21 cellular contexts compared by ENCODE assay signal in the genomic region with DNA sequence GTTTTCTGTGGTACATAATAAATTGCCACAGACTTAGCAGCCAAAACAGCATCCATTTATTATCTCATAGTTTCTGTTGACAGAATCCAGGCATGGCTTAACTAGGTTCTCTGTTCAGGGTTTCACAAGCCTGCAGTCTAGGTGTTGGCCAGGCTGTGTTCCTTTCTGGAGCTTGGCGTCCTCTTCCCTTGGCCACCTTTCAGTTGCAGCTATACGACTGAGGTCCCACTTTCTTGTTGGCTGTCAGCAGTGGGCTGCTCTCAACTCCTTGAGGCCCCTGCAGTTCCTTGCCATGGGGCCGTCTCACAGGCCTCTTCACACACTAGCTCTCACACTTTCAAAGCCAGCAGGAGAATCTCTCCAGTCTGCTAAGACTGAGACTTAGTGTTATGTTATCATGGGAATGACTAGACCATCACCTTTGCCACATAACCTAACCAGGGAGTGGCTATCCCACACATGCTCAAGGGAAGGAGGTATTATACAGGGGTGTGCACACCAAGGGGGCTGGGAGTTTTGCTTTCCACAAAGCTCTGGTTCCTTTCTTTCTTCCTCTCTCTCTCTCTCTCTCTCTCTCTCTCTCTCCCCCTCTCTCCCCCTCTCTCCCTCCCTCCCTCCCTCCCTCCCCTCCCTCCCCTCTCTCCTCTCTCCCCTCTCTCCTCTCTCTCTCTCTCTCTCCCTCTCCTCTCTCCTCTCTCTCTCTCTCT. TPM values are rescaled to one million over a fixed set of nuclear protein-coding genes. Genes with fewer than 3 reads are reported as not detected.
A peak's percentile ranks its signal among the peaks of the same experiment; 100 is the strongest.
DNase-seq lines count a peak whose midpoint lies in the region; ATAC-seq, FAIRE-seq and TF ChIP-seq lines count a peak whose summit lies in the region.
"Had no signal": no experiment of that assay in that cellular context is flagged by ENCODE, and none has a peak within 500 bp of the region (broad histone marks: within the 10 kb centered on the region; RNA-seq: fewer than 3 reads in every experiment).

No MANE protein-coding gene starts in this region.

- TF ChIP-seq RAD21 in HepG2 (CRISPR knock-in tag; IDR thresholded peaks at IDR 0.05), result no peak
- no peak for TF ChIP-seq RAD21 in K562 (CRISPR knock-in tag; conservative IDR thresholded peaks at IDR 0.05 in 1 of 2, IDR thresholded peaks at IDR 0.05 in 1 of 2)

- no peaks in the 10 kb centered on the region for H3K79me2 ChIP-seq in HepG2 (ENCODE audit: insufficient read depth, low read length)
- no peaks in the 10 kb centered on the region for H3K79me2 ChIP-seq in K562 (ENCODE audit: control insufficient read depth, insufficient read depth, low read length)

- H3K9ac ChIP-seq in HepG2 (ENCODE audit: insufficient read depth, low read depth, low read length) (no peak overlapping the region), K562 (ENCODE audit: insufficient read depth in 1 of 2, low read depth in 2 of 2, low read length in 2 of 2) (no peak overlapping the region)
- H3K9ac ChIP-seq: BLaER1 treated with 17β-estradiol and CSF1 and Interleukin-3, amounts not matched to agents 10 nM and 100 nM had no signal

- CTCF ChIA-PET in HepG2 (lab: Yijun Ruan, JAX; ENCODE audit: low intra/inter-chr PET ratio, low total read pairs), result no interaction called here
- CTCF ChIA-PET in K562 (lab: Yijun Ruan, JAX; ENCODE audit: low intra/inter-chr PET ratio), result no interaction called here

- H3K36me3 ChIP-seq in HepG2 (replicated peaks in 1 of 2; ENCODE audit: control insufficient read depth in 1 of 2, insufficient read depth in 2 of 2, low read length in 2 of 2) (peaks cover 20 to 74% of the 10 kb centered on the region in 2 experiments; a peak in 4 of 5 replicates), right lobe of liver (peaks cover 11 to 93% (median 57%) of the 10 kb centered on the region in 4 donors), K562 (ENCODE audit: control insufficient read depth, insufficient read depth, low read length) (peaks cover 89% of the 10 kb centered on the region), mucosa of descending colon (ENCODE audit: low read depth) (peaks cover 19% of the 10 kb centered on the region)

- no peaks in the 10 kb centered on the region for H4K20me1 ChIP-seq in HepG2 (ENCODE audit: insufficient read depth, low read length)
- H4K20me1 ChIP-seq in K562 (replicated peaks; ENCODE audit: control insufficient read depth, insufficient read depth, low read length), result no peaks in the 10 kb centered on the region

- BruUV-seq in HepG2 (replicated peaks; lab: Mats Ljungman, UMichigan) (no TSS peak), K562 (replicated peaks; lab: Mats Ljungman, UMichigan) (no TSS peak)

- no peak for TF ChIP-seq EP300 in HepG2 (IDR thresholded peaks at IDR 0.05; ENCODE audit: low read depth in 2 of 2, low read length in 2 of 2)
- TF ChIP-seq EP300 in HepG2 (CRISPR knock-in tag; IDR thresholded peaks at IDR 0.05; ENCODE audit: borderline replicate concordance), result no peak
- TF ChIP-seq EP300 in K562 (IDR thresholded peaks at IDR 0.05; ENCODE audit: low read length), result no peak

- FAIRE-seq in HepG2 (lab: Jason Lieb, UNC) (no peak), K562 (lab: Jason Lieb, UNC) (no peak)
- FAIRE-seq: G401.6, GM18507, H1 had no signal

- no peak for DNase-seq in HepG2 (ENCODE audit: low spot score)
- no peak for DNase-seq in right lobe of liver
- no peak for DNase-seq in K562 (ENCODE audit: extremely low read depth in 1 of 4, low spot score in 3 of 4)
- no peak for DNase-seq in mucosa of descending colon
- no peak for DNase-seq in dermis blood vessel endothelial cell
- DNase-seq in effector CD8-positive, alpha-beta T cell (lab: John Stamatoyannopoulos, UW), result no peak
- DNase-seq: CD4-positive, alpha-beta memory T cell; Kasumi-1; NCI-H1694; NCI-H2081 treated with DMSO at 0.1 percent for 48 hours; NCI-H2171 treated with DMSO at 0.1 percent for 48 hours; NCI-H524 treated with DMSO at 0.1 percent for 48 hours; NCI-H82; Peyer's patch had no signal

- ATAC-seq in HepG2, result no peak
- no peak for ATAC-seq in right lobe of liver
- ATAC-seq in K562, result no peak
- peak; percentile 28 for ATAC-seq in mucosa of descending colon
- no peak for ATAC-seq in GM21737 (IDR thresholded peaks at IDR 0.05; ENCODE audit: unreplicated experiment)
- ATAC-seq: HCT116 had no signal

- H3K4me2 ChIP-seq in HepG2 (ENCODE audit: low read depth, low read length) (no peak overlapping the region), K562 (ENCODE audit: insufficient read depth, low read length) (no peak overlapping the region)
- H3K4me2 ChIP-seq: BLaER1 treated with 17β-estradiol and CSF1 and Interleukin-3, amounts not matched to agents 10 nM and 100 nM had no signal

- POLR2A ChIA-PET in HepG2 (lab: Yijun Ruan, JAX) (no interaction called here), K562 (lab: Yijun Ruan, JAX) (interaction anchor here (1.3 to 1.4 kb wide), 2 partner anchors 9 to 11 kb away, joined by 3 to 4 read pairs; no protein-coding TSS in a partner anchor)

- in situ Hi-C loops in HepG2 (cut with HindIII; ENCODE audit: extremely low pct_ligation_motif_present, low pct_unique_long_range_greater_than_20kb), result no loop called here
- in situ Hi-C loops in K562 (cut with MboI), result no loop called here

- H3K9me3 ChIP-seq in HepG2 (ENCODE audit: low read length) (no peaks in the 10 kb centered on the region), right lobe of liver (no peaks in the 10 kb centered on the region), K562 (replicated peaks; ENCODE audit: control insufficient read depth, insufficient read depth, low read depth, low read length) (no peaks in the 10 kb centered on the region), mucosa of descending colon (no peaks in the 10 kb centered on the region)
- H3K9me3 ChIP-seq: BLaER1 treated with 17β-estradiol and CSF1 and Interleukin-3, amounts not matched to agents 10 nM and 100 nM; Peyer's patch had no signal

- no peaks in the 10 kb centered on the region for H3K9me1 ChIP-seq in K562 (ENCODE audit: control insufficient read depth, insufficient read depth, low read length)

- H2AFZ ChIP-seq in HepG2 (ENCODE audit: low read length) (no peak overlapping the region), K562 (ENCODE audit: low read depth, low read length) (no peak overlapping the region)

- TF ChIP-seq CTCF in HepG2 (CRISPR knock-in tag; IDR thresholded peaks at IDR 0.05) (no peak), right lobe of liver (IDR thresholded peaks at IDR 0.05) (no peak), K562 (IDR thresholded peaks at IDR 0.05 in 2 of 3, conservative IDR thresholded peaks at IDR 0.05 in 1 of 3; ENCODE audit: insufficient read depth in 2 of 3, low read depth in 1 of 3, low read length in 3 of 3) (no peak), mucosa of descending colon (IDR thresholded peaks at IDR 0.05) (no peak)

- no peak overlapping the region for H3K4me3 ChIP-seq in HepG2 (replicated peaks in 1 of 3; ENCODE audit: insufficient read depth in 1 of 3, low read depth in 2 of 3, low read length in 3 of 3)
- H3K4me3 ChIP-seq in right lobe of liver, result no peak overlapping the region
- H3K4me3 ChIP-seq in K562, result no peak overlapping the region
- no peak overlapping the region for H3K4me3 ChIP-seq in mucosa of descending colon
- H3K4me3 ChIP-seq: BLaER1 treated with 17β-estradiol and CSF1 and Interleukin-3, amounts not matched to agents 10 nM and 100 nM; Peyer's patch; SJSA1 had no signal

- no peaks in the 10 kb centered on the region; a peak in 1 of 5 replicates for H3K27me3 ChIP-seq in HepG2 (ENCODE audit: control insufficient read depth in 1 of 2, insufficient read depth in 2 of 2, low read length in 2 of 2)
- H3K27me3 ChIP-seq in right lobe of liver, result no peaks in the 10 kb centered on the region
- H3K27me3 ChIP-seq in K562 (ENCODE audit: control insufficient read depth in 2 of 2, insufficient read depth in 2 of 2, low read length in 2 of 2), result no peaks in the 10 kb centered on the region
- H3K27me3 ChIP-seq: BLaER1 treated with 17β-estradiol and CSF1 and Interleukin-3, amounts not matched to agents 10 nM and 100 nM; Peyer's patch; SJSA1 had no signal

- intact Hi-C loops in HepG2 (cut with micrococcal nuclease; ENCODE audit: unreplicated experiment), result no loop called here
- intact Hi-C loops in right lobe of liver (cut with DNase I), result no loop called here
- intact Hi-C loops in K562 (cut with micrococcal nuclease), result no loop called here
- intact Hi-C loops in mucosa of descending colon (cut with DNase I, micrococcal nuclease), result no loop called here

- 97% methylated on average over 3 of the region's 3 CpGs for WGBS in HepG2 (ENCODE audit: low lambda C conversion rate)
- 80% methylated on average over 1 of the region's 3 CpGs for WGBS in right lobe of liver (ENCODE audit: insufficient coverage, low coverage, low lambda C conversion rate, missing lambda C conversion rate)
- 87% methylated on average over 3 of the region's 3 CpGs for WGBS in K562 (ENCODE audit: insufficient coverage, low coverage, missing lambda C conversion rate)

- H3K27ac ChIP-seq in HepG2 (ENCODE audit: extremely low read length, insufficient read depth, low read length) (no peak overlapping the region), right lobe of liver (no peak overlapping the region), K562 (ENCODE audit: extremely low read depth, low read depth, low read length) (no peak overlapping the region)
- H3K27ac ChIP-seq: BLaER1 treated with 17β-estradiol and CSF1 and Interleukin-3, amounts not matched to agents 10 nM and 100 nM; Peyer's patch; SJSA1 had no signal

- TF ChIP-seq POLR2A in HepG2 (IDR thresholded peaks at IDR 0.05; ENCODE audit: insufficient read depth in 1 of 2, low read depth in 2 of 2, low read length in 2 of 2) (no peak), right lobe of liver (IDR thresholded peaks at IDR 0.05) (no peak), K562 (conservative IDR thresholded peaks at IDR 0.05) (no peak)

- no peaks in the 10 kb centered on the region for H3K4me1 ChIP-seq in HepG2 (ENCODE audit: insufficient read depth, low read length)
- H3K4me1 ChIP-seq in right lobe of liver, result no peaks in the 10 kb centered on the region
- H3K4me1 ChIP-seq in K562 (replicated peaks in 1 of 2; ENCODE audit: control insufficient read depth in 2 of 2, insufficient read depth in 2 of 2, low read length in 2 of 2), result no peaks in the 10 kb centered on the region
- no peaks in the 10 kb centered on the region for H3K4me1 ChIP-seq in mucosa of descending colon (ENCODE audit: low read depth)
- H3K4me1 ChIP-seq: Peyer's patch, SJSA1 had no signal

RNA-seq across cellular contexts. Expression of a gene that starts 15.8 kb away (rescaled TPM):
- total RNA-seq in HepG2 (2016; rRNA removed; fragmentation: Illumina TruSeq; extraction: Trizol) (36.0 and 39.6 TPM in 2 replicates), right lobe of liver (10 to 100 TPM; 41.3 to 59.5 (median 50.4) TPM), K562 (2014; rRNA removed) (52.1 and 63.1 TPM in 2 replicates), K562 (2014; rRNA removed; fragmentation: Illumina TruSeq; extraction: Trizol) (85.2 and 99.9 TPM in 2 replicates), K562 (2015; rRNA removed; fragmentation: Illumina TruSeq; extraction: Trizol) (72.2 and 73.3 TPM in 2 replicates), K562 (2021) (61.2 and 62.9 TPM in 2 replicates), mucosa of descending colon (100 to 1,000 TPM in 2 of 3 donors, 10 to 100 TPM in 1; 96.3 to 176 (median 171) TPM), dermis blood vessel endothelial cell (51.4 and 68.1 TPM in 2 replicates)
- total RNA-seq in HepG2 (2016; cell fraction: cytosol; rRNA removed; fragmentation: Illumina TruSeq; extraction: Trizol; ENCODE audit: low read depth), result 6.9 and 9.8 TPM in 2 replicates
- total RNA-seq in HepG2 (2016; cell fraction: insoluble cytoplasmic fraction; rRNA removed; fragmentation: Illumina TruSeq; extraction: Trizol), result 32.9 and 46.7 TPM in 2 replicates
- total RNA-seq in HepG2 (2016; cell fraction: membrane; rRNA removed; fragmentation: Illumina TruSeq; extraction: Trizol), result 21.9 and 25.6 TPM in 2 replicates
- 19.5 and 24.2 TPM in 2 replicates for total RNA-seq in HepG2 (2016; cell fraction: nucleus; rRNA removed; fragmentation: Illumina TruSeq; extraction: Trizol)
- polyA plus RNA-seq in HepG2 (2011; rRNA removed) (23.6 and 26.7 TPM in 2 replicates), K562 (2011; rRNA removed) (85.1 and 89.5 TPM in 2 replicates), K562 (2014; fragmentation: Illumina TruSeq; extraction: Trizol) (71.4 and 80.5 TPM in 2 replicates), K562 (2014; fragmentation: Nextera tagmentation; extraction: Ambion mirVana) (10 to 100 TPM; 21.4 to 39.4 TPM), K562 (2014; rRNA removed) (53.9 and 57.4 TPM in 2 replicates)
- 15.6 and 17.2 TPM in 2 replicates for polyA plus RNA-seq in HepG2 (2011; cell fraction: cytosol; rRNA removed)
- 26.4 and 26.9 TPM in 2 replicates for polyA plus RNA-seq in HepG2 (2011; cell fraction: nucleus; rRNA removed)
- polyA plus RNA-seq in HepG2 (2012), result 41.9 and 63.6 TPM in 2 replicates
- 5.8 and 6.0 TPM in 2 replicates for polyA plus RNA-seq in HepG2 (2016; cell fraction: cytosol; fragmentation: Illumina TruSeq; extraction: Trizol; ENCODE audit: low read depth)
- polyA plus RNA-seq in HepG2 (2016; cell fraction: insoluble cytoplasmic fraction; fragmentation: Illumina TruSeq; extraction: Trizol; ENCODE audit: low read depth), result 25.1 and 25.8 TPM in 2 replicates
- polyA plus RNA-seq in HepG2 (2016; cell fraction: membrane; fragmentation: Illumina TruSeq; extraction: Trizol; ENCODE audit: low read depth), result 11.3 and 11.7 TPM in 2 replicates
- polyA plus RNA-seq in HepG2 (2016; cell fraction: nucleus; fragmentation: Illumina TruSeq; extraction: Trizol; ENCODE audit: insufficient read depth, low read depth), result 29.2 and 33.3 TPM in 2 replicates
- polyA minus RNA-seq in HepG2 (2011; rRNA and poly(A)+ RNA removed; ENCODE audit: low replicate concordance), result 14.2 and 29.8 TPM in 2 replicates
- 44.8 and 47.5 TPM in 2 replicates for polyA minus RNA-seq in HepG2 (2011; cell fraction: cytosol; rRNA and poly(A)+ RNA removed)
- 35.3 and 56.2 TPM in 2 replicates for polyA minus RNA-seq in HepG2 (2011; cell fraction: nucleus; rRNA and poly(A)+ RNA removed)
- total RNA-seq in K562 (2011; cell fraction: chromatin; rRNA removed; ENCODE audit: low replicate concordance), result 90.6 and 225 TPM in 2 replicates
- total RNA-seq in K562 (2011; cell fraction: nucleolus; rRNA removed), result 55.7 and 61.2 TPM in 2 replicates
- total RNA-seq in K562 (2011; cell fraction: nucleoplasm; rRNA removed), result 83.1 and 87.0 TPM in 2 replicates
- 26.9 and 30.9 TPM in 2 replicates for polyA plus RNA-seq in K562 (2011; cell fraction: cytosol; rRNA removed)
- polyA plus RNA-seq in K562 (2011; cell fraction: nucleus; rRNA removed), result 50.2 and 79.8 TPM in 2 replicates
- 67.3 and 78.4 TPM in 2 replicates for polyA plus RNA-seq in K562 (2012)
- 109 and 130 TPM in 2 replicates for polyA minus RNA-seq in K562 (2011; rRNA and poly(A)+ RNA removed)
- polyA minus RNA-seq in K562 (2011; cell fraction: cytosol; rRNA and poly(A)+ RNA removed), result 68.5 and 72.1 TPM in 2 replicates
- polyA minus RNA-seq in K562 (2011; cell fraction: nucleus; rRNA and poly(A)+ RNA removed), result 33.3 and 66.6 TPM in 2 replicates

RNA-seq across cellular contexts. Expression of a gene that starts 34.4 kb away (rescaled TPM):
- total RNA-seq in HepG2 (2016; rRNA removed; fragmentation: Illumina TruSeq; extraction: Trizol) (19.5 and 19.9 TPM in 2 replicates), right lobe of liver (10 to 100 TPM; 16.8 to 24.5 (median 21.9) TPM), K562 (2014; rRNA removed) (25.3 and 35.3 TPM in 2 replicates), K562 (2014; rRNA removed; fragmentation: Illumina TruSeq; extraction: Trizol) (38.6 and 41.6 TPM in 2 replicates), K562 (2015; rRNA removed; fragmentation: Illumina TruSeq; extraction: Trizol) (35.5 and 39.9 TPM in 2 replicates), K562 (2021) (37.1 and 42.1 TPM in 2 replicates), mucosa of descending colon (10 to 100 TPM; 30.4 to 33.5 (median 30.5) TPM), dermis blood vessel endothelial cell (28.8 and 33.1 TPM in 2 replicates)
- 9.4 and 11.1 TPM in 2 replicates for total RNA-seq in HepG2 (2016; cell fraction: cytosol; rRNA removed; fragmentation: Illumina TruSeq; extraction: Trizol; ENCODE audit: low read depth)
- 17.0 and 23.9 TPM in 2 replicates for total RNA-seq in HepG2 (2016; cell fraction: insoluble cytoplasmic fraction; rRNA removed; fragmentation: Illumina TruSeq; extraction: Trizol)
- total RNA-seq in HepG2 (2016; cell fraction: membrane; rRNA removed; fragmentation: Illumina TruSeq; extraction: Trizol), result 12.8 and 14.0 TPM in 2 replicates
- total RNA-seq in HepG2 (2016; cell fraction: nucleus; rRNA removed; fragmentation: Illumina TruSeq; extraction: Trizol), result 17.5 and 19.2 TPM in 2 replicates
- polyA plus RNA-seq in HepG2 (2011; rRNA removed) (8.2 and 9.4 TPM in 2 replicates), K562 (2011; rRNA removed) (20.3 and 40.1 TPM in 2 replicates), K562 (2014; fragmentation: Illumina TruSeq; extraction: Trizol) (39.0 and 42.4 TPM in 2 replicates), K562 (2014; fragmentation: Nextera tagmentation; extraction: Ambion mirVana) (10 to 100 TPM in 1 of 2 experiments, 1 to 10 TPM in 1; 7.5 to 10.5 TPM), K562 (2014; rRNA removed) (31.9 and 32.0 TPM in 2 replicates)
- polyA plus RNA-seq in HepG2 (2011; cell fraction: cytosol; rRNA removed), result 5.9 and 8.7 TPM in 2 replicates
- 21.6 and 24.9 TPM in 2 replicates for polyA plus RNA-seq in HepG2 (2011; cell fraction: nucleus; rRNA removed)
- 11.0 TPM in 2 replicates for polyA plus RNA-seq in HepG2 (2012)
- 4.5 and 5.7 TPM in 2 replicates for polyA plus RNA-seq in HepG2 (2016; cell fraction: cytosol; fragmentation: Illumina TruSeq; extraction: Trizol; ENCODE audit: low read depth)
- 16.4 and 20.9 TPM in 2 replicates for polyA plus RNA-seq in HepG2 (2016; cell fraction: insoluble cytoplasmic fraction; fragmentation: Illumina TruSeq; extraction: Trizol; ENCODE audit: low read depth)
- 7.0 and 8.7 TPM in 2 replicates for polyA plus RNA-seq in HepG2 (2016; cell fraction: membrane; fragmentation: Illumina TruSeq; extraction: Trizol; ENCODE audit: low read depth)
- 28.4 and 31.5 TPM in 2 replicates for polyA plus RNA-seq in HepG2 (2016; cell fraction: nucleus; fragmentation: Illumina TruSeq; extraction: Trizol; ENCODE audit: insufficient read depth, low read depth)
- polyA minus RNA-seq in HepG2 (2011; rRNA and poly(A)+ RNA removed; ENCODE audit: low replicate concordance), result 5.1 and 13.8 TPM in 2 replicates
- 5.4 and 7.3 TPM in 2 replicates for polyA minus RNA-seq in HepG2 (2011; cell fraction: cytosol; rRNA and poly(A)+ RNA removed)
- 12.6 and 17.2 TPM in 2 replicates for polyA minus RNA-seq in HepG2 (2011; cell fraction: nucleus; rRNA and poly(A)+ RNA removed)
- 65.5 and 73.0 TPM in 2 replicates for total RNA-seq in K562 (2011; cell fraction: chromatin; rRNA removed; ENCODE audit: low replicate concordance)
- total RNA-seq in K562 (2011; cell fraction: nucleolus; rRNA removed), result 31.1 and 40.4 TPM in 2 replicates
- 34.7 and 39.7 TPM in 2 replicates for total RNA-seq in K562 (2011; cell fraction: nucleoplasm; rRNA removed)
- polyA plus RNA-seq in K562 (2011; cell fraction: cytosol; rRNA removed), result 23.3 and 34.9 TPM in 2 replicates
- polyA plus RNA-seq in K562 (2011; cell fraction: nucleus; rRNA removed), result 66.0 and 76.2 TPM in 2 replicates
- 32.4 and 38.8 TPM in 2 replicates for polyA plus RNA-seq in K562 (2012)
- polyA minus RNA-seq in K562 (2011; rRNA and poly(A)+ RNA removed), result 16.4 and 22.5 TPM in 2 replicates
- 16.3 and 19.6 TPM in 2 replicates for polyA minus RNA-seq in K562 (2011; cell fraction: cytosol; rRNA and poly(A)+ RNA removed)
- polyA minus RNA-seq in K562 (2011; cell fraction: nucleus; rRNA and poly(A)+ RNA removed), result 17.0 and 21.2 TPM in 2 replicates
